17 cellular contexts compared by ENCODE assay signal in genomic region chr17:44795421-44795820, GRCh38. TPM values are rescaled to one million over a fixed set of nuclear protein-coding genes. Genes with fewer than 3 reads are reported as not detected.
A peak's percentile ranks its signal among the peaks of the same experiment; 100 is the strongest.
DNase-seq lines count a peak whose midpoint lies in the region; ATAC-seq and TF ChIP-seq lines count a peak whose summit lies in the region.
"Had no signal": no experiment of that assay in that cellular context is flagged by ENCODE, and none has a peak within 500 bp of the region (broad histone marks: within the 10 kb centered on the region; RNA-seq: fewer than 3 reads in every experiment).

No MANE protein-coding gene starts in this region.

- peaks cover 21% of the 10 kb centered on the region for H3K4me1 Mint-ChIP-seq in neural progenitor cell

- no peaks in the 10 kb centered on the region for H3K9me3 Mint-ChIP-seq in neural progenitor cell
- H3K9me3 Mint-ChIP-seq: activated naive CD8-positive, alpha-beta T cell treated with anti-CD3 and anti-CD28 coated beads, Interleukin-2, amount 50 U/mL, for 24 hours; effector memory CD8-positive, alpha-beta T cell had no signal

- H4K20me1 ChIP-seq in neural progenitor cell (ENCODE audit: low read depth): peaks cover 20% of the 10 kb centered on the region

- no peaks in the 10 kb centered on the region for H3K36me3 ChIP-seq in esophagus (ENCODE audit: control insufficient read depth in 2 of 2, insufficient read depth in 2 of 2, low read length in 1 of 2)
- peaks cover under 1% of the 10 kb centered on the region for H3K36me3 ChIP-seq in neural progenitor cell
- no peaks in the 10 kb centered on the region for H3K36me3 ChIP-seq in effector memory CD4-positive, alpha-beta T cell (ENCODE audit: control insufficient read depth, insufficient read depth, low read length)
- H3K36me3 ChIP-seq: suprapubic skin had no signal

- intact Hi-C loops in cardiac septum (cut with DNase I): no loop called here
- intact Hi-C loops in Right ventricle myocardium superior (cut with DNase I): no loop called here

- H3K9me3 ChIP-seq in esophagus (ENCODE audit: control insufficient read depth in 2 of 2, insufficient read depth in 1 of 2, low read depth in 1 of 2, low read length in 1 of 2) (no peaks in the 10 kb centered on the region), neural progenitor cell (ENCODE audit: low read depth) (no peaks in the 10 kb centered on the region)
- H3K9me3 ChIP-seq in effector memory CD4-positive, alpha-beta T cell (ENCODE audit: control insufficient read depth, low read length): no peaks in the 10 kb centered on the region
- H3K9me3 ChIP-seq: suprapubic skin had no signal

- H3F3A ChIP-seq in neural progenitor cell (ENCODE audit: low read depth): peaks cover 41% of the 10 kb centered on the region

- H3K4me3 ChIP-seq in esophagus (ENCODE audit: low read depth in 1 of 2, low read length in 2 of 2) (no peak overlapping the region), neural progenitor cell (no peak overlapping the region)
- no peak overlapping the region for H3K4me3 ChIP-seq in effector memory CD4-positive, alpha-beta T cell (ENCODE audit: insufficient read depth, low read depth, low read length, poor library complexity, severe bottlenecking)
- H3K4me3 ChIP-seq: suprapubic skin had no signal

- no peak overlapping the region for H3K4me3 Mint-ChIP-seq in neural progenitor cell
- H3K4me3 Mint-ChIP-seq: activated naive CD8-positive, alpha-beta T cell treated with anti-CD3 and anti-CD28 coated beads, Interleukin-2, amount 50 U/mL, for 24 hours; effector memory CD8-positive, alpha-beta T cell had no signal

- H3K27me3 Mint-ChIP-seq in neural progenitor cell (ENCODE audit: insufficient read depth, low read depth): no peaks in the 10 kb centered on the region
- H3K27me3 Mint-ChIP-seq: activated naive CD8-positive, alpha-beta T cell treated with anti-CD3 and anti-CD28 coated beads, Interleukin-2, amount 50 U/mL, for 24 hours had no signal

- no peak overlapping the region for H3K4me2 ChIP-seq in neural progenitor cell

- no peak for TF ChIP-seq CTCF in neural progenitor cell (IDR thresholded peaks at IDR 0.05)

- ATAC-seq in Right ventricle myocardium superior (ENCODE audit: poor library complexity): no peak
- ATAC-seq: effector memory CD8-positive, alpha-beta T cell had no signal

- H3K27ac Mint-ChIP-seq in neural progenitor cell: no peak overlapping the region
- H3K27ac Mint-ChIP-seq: effector memory CD8-positive, alpha-beta T cell had no signal

- WGBS in esophagus, 2 donors: 71 to 73% methylated on average over 9 of the region's 9 CpGs

- H3K4me1 ChIP-seq in esophagus (ENCODE audit: control insufficient read depth in 2 of 2, insufficient read depth in 2 of 2, low read length in 1 of 2) (no peaks in the 10 kb centered on the region), neural progenitor cell (no peaks in the 10 kb centered on the region)
- no peaks in the 10 kb centered on the region for H3K4me1 ChIP-seq in effector memory CD4-positive, alpha-beta T cell (ENCODE audit: control insufficient read depth, insufficient read depth, low read length, poor library complexity, severe bottlenecking)

- no peak overlapping the region for H2AFZ ChIP-seq in neural progenitor cell (replicated peaks)

- H3K27ac ChIP-seq in esophagus (ENCODE audit: low read depth in 2 of 2, low read length in 1 of 2) (peak overlapping the region; percentile 40 to 58), neural progenitor cell (peak overlapping the region; percentile 70)
- H3K27ac ChIP-seq in effector memory CD4-positive, alpha-beta T cell (ENCODE audit: insufficient read depth, low read length, poor library complexity, severe bottlenecking): no peak overlapping the region
- H3K27ac ChIP-seq: WERI-Rb-1 had no signal

- peak; percentile 33 for DNase-seq in cardiac septum (ENCODE audit: low spot score)
- no peak for DNase-seq in Right ventricle myocardium superior
- no peak for DNase-seq in neural progenitor cell (ENCODE audit: low spot score)
- no peak for DNase-seq in activated CD8-positive, alpha-beta memory T cell treated with anti-CD3 and anti-CD28 coated beads, Interleukin-2, amount 50 U/mL, for 48 hours
- DNase-seq in hepatic stellate cell (ENCODE audit: low spot score): no peak
- DNase-seq in activated T-cell treated with anti-CD3 and anti-CD28 coated beads, Interleukin-2, amount 50 U/mL, for 48 hours: no peak
- no peak for DNase-seq in effector memory CD4-positive, alpha-beta T cell
- DNase-seq: activated CD8-positive, alpha-beta memory T cell treated with anti-CD3 and anti-CD28 coated beads, Interleukin-2, amount 50 U/mL, for 4 hours; activated naive CD8-positive, alpha-beta T cell treated with anti-CD3 and anti-CD28 coated beads, Interleukin-2, amount 50 U/mL, for 24 hours; effector memory CD8-positive, alpha-beta T cell; NCI-H1105 treated with DMSO at 0.1 percent for 48 hours; NCI-H526 treated with DMSO at 0.1 percent for 48 hours; WERI-Rb-1 had no signal

- peaks cover 4% of the 10 kb centered on the region for H3K79me2 ChIP-seq in neural progenitor cell (ENCODE audit: low read depth)

- no peak overlapping the region for H3K9ac ChIP-seq in neural progenitor cell

- peaks cover 13% of the 10 kb centered on the region for H3K36me3 Mint-ChIP-seq in neural progenitor cell

- H3K27me3 ChIP-seq in esophagus (ENCODE audit: control insufficient read depth in 1 of 2, insufficient read depth in 2 of 2, low read length in 2 of 2) (no peaks in the 10 kb centered on the region), neural progenitor cell (no peaks in the 10 kb centered on the region)
- no peaks in the 10 kb centered on the region for H3K27me3 ChIP-seq in effector memory CD4-positive, alpha-beta T cell (replicated peaks; ENCODE audit: control insufficient read depth, insufficient read depth, low read length, poor library complexity, severe bottlenecking)

RNA-seq across cellular contexts. Expression of gene GJC1, which starts 34.7 kb away (rescaled TPM):
- total RNA-seq in cardiac septum (32.0 TPM), Right ventricle myocardium superior (16.1 TPM), neural progenitor cell (ENCODE audit: low replicate concordance) (63.4 and 76.9 TPM in 2 replicates)
- polyA plus RNA-seq in esophagus: 1 to 10 TPM in 1 of 2 donors, under 1 TPM in 1; 0.83 to 1.2 TPM

RNA-seq across cellular contexts. Expression of gene ADAM11, which starts 36.6 kb away (rescaled TPM):
- total RNA-seq in cardiac septum (1.00 TPM), Right ventricle myocardium superior (18.5 TPM), neural progenitor cell (ENCODE audit: low replicate concordance) (1.4 and 6.9 TPM in 2 replicates)
- under 1 TPM; 0.55 to 0.59 TPM for polyA plus RNA-seq in esophagus

RNA-seq across cellular contexts. Expression of gene HIGD1B, which starts 52.3 kb away (rescaled TPM):
- total RNA-seq in cardiac septum (10.3 TPM), Right ventricle myocardium superior (17.4 TPM), neural progenitor cell (ENCODE audit: low replicate concordance) (not detected in 2 replicates)
- polyA plus RNA-seq in esophagus: 1 to 10 TPM; 2.8 to 3.5 TPM
- total RNA-seq: H7, HepG2, suprapubic skin had no signal
- polyA plus RNA-seq: HepG2 had no signal

Comparison
In these comparisons a context has a peak if more than half of its experiments do, and no peak if none do; other contexts are left out.
1. RNA of gene HIGD1B, which starts 52.3 kb away (total RNA-seq): 17.4 TPM in Right ventricle myocardium superior (single experiment) and 10.3 TPM in cardiac septum (single experiment); not detected in neural progenitor cell; every median in the first group is over 10 times any median in the second.